In the genomic region with DNA sequence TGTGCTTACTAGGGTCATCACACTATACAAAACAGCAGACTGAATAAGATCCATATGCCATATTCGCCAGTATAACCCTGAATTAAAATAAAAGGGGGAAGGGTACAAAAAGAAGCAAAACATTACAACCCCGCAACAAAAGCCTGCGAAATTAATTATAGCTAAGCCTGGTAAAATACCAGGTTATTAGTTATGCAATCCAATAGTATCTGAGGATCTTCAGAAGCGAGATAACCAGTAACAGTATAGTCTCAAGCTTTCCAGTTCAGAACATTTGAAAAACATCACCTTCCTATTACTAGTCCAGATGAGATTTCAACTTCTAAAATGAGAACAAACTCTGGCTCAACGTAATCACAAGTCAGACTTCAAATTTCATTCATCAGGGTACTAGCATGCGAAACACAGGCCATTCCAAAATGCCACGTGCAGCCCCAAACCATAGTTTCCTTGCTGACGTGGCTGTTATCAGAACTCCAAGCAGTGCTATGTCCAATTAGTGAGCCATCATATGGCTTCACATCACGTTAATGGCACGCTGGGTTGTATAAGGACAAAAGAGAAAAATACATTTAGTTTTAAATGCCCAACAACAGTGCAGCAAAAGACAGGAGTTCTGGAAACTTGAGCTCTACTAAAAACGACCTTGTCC, we compare ENCODE assay signal across 8 cellular contexts. TPM values are rescaled to one million over a fixed set of nuclear protein-coding genes. Genes with fewer than 3 reads are reported as not detected.
DNase-seq lines count a peak whose midpoint lies in the region; ATAC-seq and TF ChIP-seq lines count a peak whose summit lies in the region.

No MANE protein-coding gene starts in this region.

- H3K36me3 ChIP-seq in NT2/D1 (ENCODE audit: insufficient read depth, insufficient read length, low read length) = peaks cover 53% of the 10 kb centered on the region
- H3K36me3 ChIP-seq in colonic mucosa = no peaks in the 10 kb centered on the region
- H3K36me3 ChIP-seq in muscle layer of duodenum (ENCODE audit: control insufficient read depth in 1 of 2, insufficient read depth in 2 of 2, low read length in 2 of 2) = peaks cover 12 to 19% of the 10 kb centered on the region in 2 donors

- no peak for TF ChIP-seq CTCF in colonic mucosa (IDR thresholded peaks at IDR 0.05)

- H3K4me1 ChIP-seq in NT2/D1 (ENCODE audit: insufficient read depth, insufficient read length) = no peaks in the 10 kb centered on the region
- no peaks in the 10 kb centered on the region for H3K4me1 ChIP-seq in colonic mucosa
- H3K4me1 ChIP-seq in muscle layer of duodenum (ENCODE audit: control insufficient read depth in 1 of 2, insufficient read depth in 2 of 2, low read length in 2 of 2) = peaks cover 12 to 37% of the 10 kb centered on the region in 2 donors

- H3K9me3 ChIP-seq in NT2/D1 (ENCODE audit: insufficient read depth, low read length) = no peaks in the 10 kb centered on the region
- H3K9me3 ChIP-seq in colonic mucosa = no peaks in the 10 kb centered on the region
- H3K9me3 ChIP-seq in muscle layer of duodenum (ENCODE audit: control insufficient read depth in 1 of 2, low read length in 2 of 2) = no peaks in the 10 kb centered on the region

- no peak for ATAC-seq in GM21528 (IDR thresholded peaks at IDR 0.05; ENCODE audit: low FRiP score, unreplicated experiment)

- DNase-seq in NCI-H748 (lab: John Stamatoyannopoulos, UW; ENCODE audit: unreplicated experiment) (peak; percentile 1), NCI-H748 treated with DMSO at 0.1 percent for 48 hours (lab: John Stamatoyannopoulos, UW) (no peak), NT2/D1 (ENCODE audit: low read depth, low spot score) (no peak), colonic mucosa (peak; percentile 29), hippocampal formation (lab: John Stamatoyannopoulos, UW) (no peak)
- DNase-seq in central memory CD4-positive, alpha-beta T cell = no peak

- H3K4me3 ChIP-seq in NT2/D1 (ENCODE audit: insufficient read length, low read depth) (peak overlapping the region; percentile 96), colonic mucosa (peak overlapping the region; percentile 87), muscle layer of duodenum (ENCODE audit: low read depth in 1 of 2, low read length in 2 of 2) (peak overlapping the region; percentile 87 to 97)

- H3K27me3 ChIP-seq in NT2/D1 (ENCODE audit: insufficient read depth, insufficient read length) (no peaks in the 10 kb centered on the region), colonic mucosa (no peaks in the 10 kb centered on the region), muscle layer of duodenum (ENCODE audit: low read depth, low read length) (no peaks in the 10 kb centered on the region)

- H3K9ac ChIP-seq in NT2/D1 (ENCODE audit: insufficient read length, low read depth) (peak overlapping the region; percentile 100), colonic mucosa (ENCODE audit: low read depth in 2 of 2, low read length in 2 of 2) (peak overlapping the region; percentile 88 to 92)

- intact Hi-C loops in colonic mucosa (cut with DNase I) = loop anchor here (5.0 to 10.0 kb wide), 3 partner anchors 123 to 601 kb away; a partner anchor contains a TSS

- no peak overlapping the region for H3K27ac ChIP-seq in colonic mucosa
- peak overlapping the region; percentile 91 for H3K27ac ChIP-seq in muscle layer of duodenum (ENCODE audit: low read length)

RNA-seq across cellular contexts. Expression of a gene that starts 1.1 kb away (rescaled TPM):
- 100 to 1,000 TPM; 134 to 171 TPM for total RNA-seq in colonic mucosa

Comparison
In these comparisons a context has a peak if more than half of its experiments do, and no peak if none do; other contexts are left out.
1. DNase-seq: peak in NCI-H748 (single experiment) and colonic mucosa (single experiment); none in NCI-H748 treated with DMSO at 0.1 percent for 48 hours (single experiment), NT2/D1 (single experiment), central memory CD4-positive, alpha-beta T cell (single experiment) and hippocampal formation (0 of 2).
2. Peak in every context shown above with its lines, with median percentiles within 50 percentile points of each other: H3K4me3 ChIP-seq.